7 cellular contexts compared by ENCODE assay signal in the genomic region with DNA sequence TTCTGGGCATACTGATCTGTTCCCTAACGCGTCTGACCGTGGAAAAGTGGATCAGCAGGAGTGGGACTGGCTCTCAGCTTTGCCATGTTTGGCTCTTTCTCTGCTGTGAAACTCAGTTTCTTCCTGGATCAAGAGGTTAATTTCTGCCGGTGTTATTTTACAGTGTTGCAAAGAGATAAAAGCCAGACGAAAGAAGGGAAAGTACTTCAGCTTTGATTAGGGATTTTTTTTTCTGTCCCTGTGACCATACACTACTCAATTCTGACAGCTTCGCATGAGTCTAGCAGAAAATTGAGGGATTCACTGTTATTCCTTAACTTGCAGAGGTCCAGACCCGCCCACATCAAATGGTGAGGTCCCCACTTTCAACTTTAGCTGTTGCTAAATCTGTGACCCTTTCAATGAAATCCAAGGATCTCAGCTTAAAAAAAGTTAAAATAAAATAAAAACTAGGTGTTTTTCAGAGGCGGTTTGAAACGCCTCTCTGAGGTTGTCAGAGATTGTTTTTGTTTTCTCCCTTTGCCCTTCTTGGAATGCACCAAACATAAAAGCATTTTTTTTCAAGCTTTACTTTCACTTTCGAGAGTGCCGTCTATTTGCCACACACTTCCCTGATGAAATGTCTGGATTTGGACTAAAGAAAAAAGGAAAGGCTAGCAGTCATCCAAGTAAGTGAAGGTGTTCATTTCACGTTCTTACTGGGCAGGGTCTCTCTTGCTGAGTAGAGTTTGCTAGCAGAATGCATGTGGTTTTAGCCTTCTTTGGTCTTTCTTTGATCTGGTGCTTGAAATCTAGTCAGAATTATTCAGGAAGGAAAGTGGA.
DNase-seq lines count a peak whose midpoint lies in the region; ATAC-seq and TF ChIP-seq lines count a peak whose summit lies in the region.

A gene (plus strand): TSS at position 576 of the 822 bp plus-strand sequence. CDS start 7,464 bp downstream, outside the sequence.

- H3K9me3 ChIP-seq in OCI-LY3 (ENCODE audit: insufficient read depth, low read length) = no peaks in the 10 kb centered on the region
- H3K9me3 ChIP-seq in mucosa of rectum (ENCODE audit: control insufficient read depth in 2 of 2, low read length in 2 of 2) = no peaks in the 10 kb centered on the region

- DNase-seq in dedifferentiated amniotic fluid mesenchymal stem cell (ENCODE audit: extremely low spot score) = peak; percentile 57
- DNase-seq in NCI-H69 (lab: John Stamatoyannopoulos, UW) = no peak
- no peak for DNase-seq in NCI-H187 treated with DMSO at 0.1 percent for 48 hours (lab: John Stamatoyannopoulos, UW)

- H3K4me3 ChIP-seq in OCI-LY3 (ENCODE audit: low read length) (peak within 1 kb of the TSS; percentile 70), mucosa of rectum (ENCODE audit: low read length in 2 of 2) (peak within 1 kb of the TSS; percentile 88 to 97)

- H3K79me2 ChIP-seq in OCI-LY3 (ENCODE audit: low read length) = no peaks in the 10 kb centered on the region

- TF ChIP-seq CTCF in OCI-LY3 (IDR thresholded peaks at IDR 0.05; ENCODE audit: low read depth, low read length) = no peak

- H3K9ac ChIP-seq in OCI-LY3 (ENCODE audit: low read length) = peak within 1 kb of the TSS; percentile 20; the same call in 1 of the 2 replicates
- H3K9ac ChIP-seq in mucosa of rectum (ENCODE audit: low read depth in 1 of 2, low read length in 2 of 2) = peak within 1 kb of the TSS; percentile 60 to 72

- no peaks in the 10 kb centered on the region for H3K27me3 ChIP-seq in OCI-LY3 (ENCODE audit: low read depth, low read length)
- no peaks in the 10 kb centered on the region for H3K27me3 ChIP-seq in mucosa of rectum (ENCODE audit: control insufficient read depth in 2 of 2, insufficient read depth in 2 of 2, low read length in 2 of 2)

- H3K27ac ChIP-seq in OCI-LY3 (ENCODE audit: low read length) = no peak within 1 kb of the TSS
- peak within 1 kb of the TSS; percentile 43 to 66 for H3K27ac ChIP-seq in mucosa of rectum (ENCODE audit: low read depth in 2 of 2, low read length in 2 of 2)

- H2AFZ ChIP-seq in OCI-LY3 (ENCODE audit: low read depth, low read length) = no peak within 1 kb of the TSS

- H3K4me2 ChIP-seq in OCI-LY3 (ENCODE audit: low read length) = peak within 1 kb of the TSS; percentile 72

- H3K4me1 ChIP-seq in OCI-LY3 (ENCODE audit: low read length) = no peaks in the 10 kb centered on the region
- peaks cover 5% of the 10 kb centered on the region in 2 donors for H3K4me1 ChIP-seq in mucosa of rectum (ENCODE audit: control insufficient read depth in 2 of 2, insufficient read depth in 2 of 2, low read length in 2 of 2)

- ATAC-seq in GM18870 (IDR thresholded peaks at IDR 0.05; ENCODE audit: unreplicated experiment) (peak; percentile 35), HG03571 (IDR thresholded peaks at IDR 0.05; ENCODE audit: unreplicated experiment) (no peak)

- no peaks in the 10 kb centered on the region for H4K20me1 ChIP-seq in OCI-LY3 (ENCODE audit: insufficient read depth, low read length)

- H3K36me3 ChIP-seq in OCI-LY3 (replicated peaks; ENCODE audit: low read depth, low read length) = no peaks in the 10 kb centered on the region
- H3K36me3 ChIP-seq in mucosa of rectum (ENCODE audit: control insufficient read depth in 2 of 2, insufficient read depth in 2 of 2, low read length in 2 of 2) = no peaks in the 10 kb centered on the region
